Comparison of ENCODE assay signal across 1 cellular context in the genomic region with DNA sequence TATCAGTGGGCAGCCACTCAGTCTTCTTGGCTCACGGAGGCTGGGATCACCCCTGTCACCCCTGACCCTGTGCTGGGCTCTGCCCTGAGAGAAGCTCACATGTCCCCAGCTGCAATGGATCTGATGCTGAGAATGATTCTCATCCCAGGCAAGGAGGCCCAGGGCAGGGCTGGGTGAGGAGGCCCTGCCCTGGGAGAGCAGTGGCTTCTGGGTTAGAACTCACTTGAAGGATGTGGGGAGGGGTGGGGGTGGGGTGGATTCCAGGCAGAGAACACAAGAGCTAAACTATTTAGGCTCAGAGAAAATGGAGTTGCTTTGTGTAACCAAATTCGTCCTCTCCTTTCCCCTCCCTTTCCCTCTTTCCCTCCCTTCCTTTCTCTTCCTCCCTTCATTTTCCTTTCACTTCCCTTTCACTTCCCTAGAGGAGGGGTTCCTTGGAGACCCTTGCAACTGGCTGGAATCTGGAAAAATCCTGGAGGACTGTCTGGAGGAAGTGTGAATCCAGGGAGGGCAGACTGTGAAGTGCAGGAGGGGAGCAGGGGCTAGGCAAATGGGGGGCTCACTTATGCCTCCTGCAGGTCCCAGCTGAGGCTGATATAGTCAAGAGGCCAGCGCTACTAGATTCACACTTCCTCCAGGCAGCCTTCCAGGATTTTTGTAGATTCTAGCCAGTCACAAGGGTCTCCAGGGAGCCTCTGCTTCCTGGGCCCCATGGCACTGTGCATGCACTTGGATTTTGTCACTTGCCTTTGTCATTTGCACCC.
A peak's percentile ranks its signal among the peaks of the same experiment; 100 is the strongest.
TF ChIP-seq lines count a peak whose summit lies in the region.

No MANE protein-coding gene starts in this region.

TF ChIP-seq in K562, 482 proteins besides CTCF, POLR2A, EP300 and RAD21:
- TF ChIP-seq RBM25 (IDR thresholded peaks at IDR 0.05; ENCODE audit: low read depth, low read length, severe bottlenecking) (peak; percentile 77), KLF16 (IDR thresholded peaks at IDR 0.05) (no peak), JUND (IDR thresholded peaks at IDR 0.05; ENCODE audit: borderline replicate concordance, low read depth, low read length) (no peak), JUND (tag; IDR thresholded peaks at IDR 0.05; ENCODE audit: borderline replicate concordance, low read depth, low read length) (no peak), TFAM (CRISPR knock-in tag; conservative IDR thresholded peaks at IDR 0.05) (no peak), SMAD3 (CRISPR knock-in tag; conservative IDR thresholded peaks at IDR 0.05) (no peak), KDM4B (IDR thresholded peaks at IDR 0.05; ENCODE audit: borderline replicate concordance in 2 of 2, low read depth in 1 of 2) (no peak), TGIF2 (CRISPR knock-in tag; IDR thresholded peaks at IDR 0.05) (no peak), GABPB1 (CRISPR knock-in tag; IDR thresholded peaks at IDR 0.05) (no peak), ZFP36 (IDR thresholded peaks at IDR 0.05; ENCODE audit: low read depth, low read length, partially characterized antibody) (peak; percentile 95), GATAD2B (IDR thresholded peaks at IDR 0.05; ENCODE audit: borderline replicate concordance) (no peak), FOXK2 (conservative IDR thresholded peaks at IDR 0.05 in 1 of 2, IDR thresholded peaks at IDR 0.05 in 1 of 2; ENCODE audit: low read depth in 2 of 2) (no peak), HDAC2 (IDR thresholded peaks at IDR 0.05) (no peak), RAD51 (IDR thresholded peaks at IDR 0.05; ENCODE audit: borderline replicate concordance, low read depth) (no peak), RBM17 (IDR thresholded peaks at IDR 0.05; ENCODE audit: borderline replicate concordance, low read depth, low read length) (no peak), TBP (optimal IDR thresholded peaks at IDR 0.05; ENCODE audit: low read depth, low read length) (no peak), PTTG1 (tag; IDR thresholded peaks at IDR 0.05; ENCODE audit: low read depth) (no peak), FOXK1 (CRISPR knock-in tag; IDR thresholded peaks at IDR 0.05; ENCODE audit: borderline replicate concordance) (no peak), ZNF507 (tag; conservative IDR thresholded peaks at IDR 0.05) (no peak), SMARCA5 (IDR thresholded peaks at IDR 0.05) (peak; percentile 19; the same call in 1 of the 2 replicates), PTBP1 (IDR thresholded peaks at IDR 0.05; ENCODE audit: low read depth, low read length) (0 out of 2 replicates have a peak, but pooled peaks have one; percentile 49), SRSF3 (IDR thresholded peaks at IDR 0.05; ENCODE audit: insufficient read depth, low read length) (no peak), PYGO2 (tag; IDR thresholded peaks at IDR 0.05) (no peak), TAL1 (IDR thresholded peaks at IDR 0.05) (no peak), BCOR (IDR thresholded peaks at IDR 0.05) (peak; percentile 53; the same call in 1 of the 2 replicates), ELF1 (tag; IDR thresholded peaks at IDR 0.05) (no peak), HMG20B (CRISPR knock-in tag; IDR thresholded peaks at IDR 0.05) (no peak), CXXC5 (CRISPR knock-in tag; IDR thresholded peaks at IDR 0.05) (no peak), NCOA6 (IDR thresholded peaks at IDR 0.05) (no peak), ZNF311 (CRISPR knock-in tag; IDR thresholded peaks at IDR 0.05) (no peak)
- TF ChIP-seq, protein P1, sequence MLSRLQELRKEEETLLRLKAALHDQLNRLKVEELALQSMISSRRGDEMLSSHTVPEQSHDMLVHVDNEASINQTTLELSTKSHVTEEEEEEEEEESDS (CRISPR knock-in tag; IDR thresholded peaks at IDR 0.05), result no peak
- TF ChIP-seq, protein P2, sequence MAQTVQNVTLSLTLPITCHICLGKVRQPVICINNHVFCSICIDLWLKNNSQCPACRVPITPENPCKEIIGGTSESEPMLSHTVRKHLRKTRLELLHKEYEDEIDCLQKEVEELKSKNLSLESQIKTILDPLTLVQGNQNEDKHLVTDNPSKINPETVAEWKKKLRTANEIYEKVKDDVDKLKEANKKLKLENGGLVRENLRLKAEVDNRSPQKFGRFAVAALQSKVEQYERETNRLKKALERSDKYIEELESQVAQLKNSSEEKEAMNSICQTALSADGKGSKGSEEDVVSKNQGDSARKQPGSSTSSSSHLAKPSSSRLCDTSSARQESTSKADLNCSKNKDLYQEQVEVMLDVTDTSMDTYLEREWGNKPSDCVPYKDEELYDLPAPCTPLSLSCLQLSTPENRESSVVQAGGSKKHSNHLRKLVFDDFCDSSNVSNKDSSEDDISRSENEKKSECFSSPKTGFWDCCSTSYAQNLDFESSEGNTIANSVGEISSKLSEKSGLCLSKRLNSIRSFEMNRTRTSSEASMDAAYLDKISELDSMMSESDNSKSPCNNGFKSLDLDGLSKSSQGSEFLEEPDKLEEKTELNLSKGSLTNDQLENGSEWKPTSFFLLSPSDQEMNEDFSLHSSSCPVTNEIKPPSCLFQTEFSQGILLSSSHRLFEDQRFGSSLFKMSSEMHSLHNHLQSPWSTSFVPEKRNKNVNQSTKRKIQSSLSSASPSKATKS (CRISPR knock-in tag; IDR thresholded peaks at IDR 0.05), result no peak
- TF ChIP-seq, protein P3, sequence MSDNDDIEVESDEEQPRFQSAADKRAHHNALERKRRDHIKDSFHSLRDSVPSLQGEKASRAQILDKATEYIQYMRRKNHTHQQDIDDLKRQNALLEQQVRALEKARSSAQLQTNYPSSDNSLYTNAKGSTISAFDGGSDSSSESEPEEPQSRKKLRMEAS (CRISPR knock-in tag; IDR thresholded peaks at IDR 0.05), result no peak
- TF ChIP-seq, protein P4, sequence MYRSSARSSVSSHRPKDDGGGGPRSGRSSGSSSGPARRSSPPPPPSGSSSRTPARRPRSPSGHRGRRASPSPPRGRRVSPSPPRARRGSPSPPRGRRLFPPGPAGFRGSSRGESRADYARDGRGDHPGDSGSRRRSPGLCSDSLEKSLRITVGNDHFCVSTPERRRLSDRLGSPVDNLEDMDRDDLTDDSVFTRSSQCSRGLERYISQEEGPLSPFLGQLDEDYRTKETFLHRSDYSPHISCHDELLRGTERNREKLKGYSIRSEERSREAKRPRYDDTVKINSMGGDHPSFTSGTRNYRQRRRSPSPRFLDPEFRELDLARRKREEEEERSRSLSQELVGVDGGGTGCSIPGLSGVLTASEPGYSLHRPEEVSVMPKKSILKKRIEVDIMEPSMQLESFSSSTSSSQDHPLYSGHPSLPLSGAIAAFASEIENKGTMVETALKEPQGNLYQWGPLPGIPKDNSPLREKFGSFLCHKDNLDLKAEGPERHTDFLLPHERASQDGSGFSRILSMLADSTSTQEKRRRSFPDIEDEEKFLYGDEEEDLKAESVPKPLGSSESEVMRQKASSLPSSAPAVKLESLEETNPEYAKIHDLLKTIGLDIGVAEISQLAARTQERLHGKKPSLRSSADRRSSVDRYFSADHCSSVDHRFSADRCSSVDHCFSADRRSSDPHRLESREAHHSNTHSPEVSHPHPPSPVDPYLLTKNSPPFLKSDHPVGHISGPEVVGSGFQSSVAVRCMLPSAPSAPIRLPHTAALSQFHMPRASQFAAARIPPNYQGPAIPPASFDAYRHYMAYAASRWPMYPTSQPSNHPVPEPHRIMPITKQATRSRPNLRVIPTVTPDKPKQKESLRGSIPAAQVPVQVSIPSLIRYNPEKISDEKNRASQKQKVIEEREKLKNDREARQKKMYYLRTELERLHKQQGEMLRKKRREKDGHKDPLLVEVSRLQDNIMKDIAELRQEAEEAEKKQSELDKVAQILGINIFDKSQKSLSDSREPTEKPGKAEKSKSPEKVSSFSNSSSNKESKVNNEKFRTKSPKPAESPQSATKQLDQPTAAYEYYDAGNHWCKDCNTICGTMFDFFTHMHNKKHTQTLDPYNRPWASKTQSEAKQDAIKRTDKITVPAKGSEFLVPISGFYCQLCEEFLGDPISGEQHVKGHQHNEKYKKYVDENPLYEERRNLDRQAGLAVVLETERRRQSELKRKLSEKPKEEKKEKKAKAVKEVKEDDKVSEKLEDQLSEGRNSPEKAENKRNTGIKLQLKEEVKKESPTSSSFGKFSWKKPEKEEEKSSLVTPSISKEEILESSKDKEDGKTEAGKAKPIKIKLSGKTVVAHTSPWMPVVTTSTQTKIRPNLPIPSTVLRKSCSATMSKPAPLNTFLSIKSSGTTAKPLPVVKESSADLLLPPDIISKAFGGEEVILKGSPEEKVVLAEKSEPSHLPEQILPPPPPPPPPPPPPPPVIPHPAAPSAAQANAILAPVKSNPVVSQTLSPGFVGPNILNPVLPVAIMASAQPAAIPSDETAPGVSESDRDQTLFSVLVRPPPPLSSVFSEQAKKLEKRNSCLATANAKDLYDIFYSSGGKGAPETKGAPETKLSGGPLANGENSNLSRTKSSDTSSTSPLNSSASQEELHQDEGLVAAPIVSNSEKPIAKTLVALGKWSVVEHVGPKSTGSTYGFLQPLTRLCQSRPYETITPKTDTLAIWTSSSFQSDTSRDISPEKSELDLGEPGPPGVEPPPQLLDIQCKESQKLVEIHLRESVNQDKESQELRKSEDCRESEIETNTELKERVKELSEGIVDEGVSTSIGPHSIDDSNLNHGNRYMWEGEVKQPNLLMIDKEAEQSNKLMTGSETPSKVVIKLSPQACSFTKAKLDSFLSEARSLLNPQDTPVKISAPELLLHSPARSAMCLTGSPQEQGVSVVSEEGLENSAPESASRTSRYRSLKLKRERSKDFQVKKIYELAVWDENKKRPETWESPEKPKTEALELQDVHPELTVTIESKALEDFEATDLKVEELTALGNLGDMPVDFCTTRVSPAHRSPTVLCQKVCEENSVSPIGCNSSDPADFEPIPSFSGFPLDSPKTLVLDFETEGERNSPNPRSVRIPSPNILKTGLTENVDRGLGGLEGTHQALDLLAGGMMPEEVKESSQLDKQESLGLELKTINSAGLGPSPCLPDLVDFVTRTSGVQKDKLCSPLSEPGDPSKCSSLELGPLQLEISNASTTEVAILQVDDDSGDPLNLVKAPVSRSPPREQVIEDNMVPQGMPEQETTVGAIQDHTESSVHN (IDR thresholded peaks at IDR 0.05; ENCODE audit: borderline replicate concordance in 1 of 2, low read depth in 1 of 2), result no peak
- TF ChIP-seq, protein P5, sequence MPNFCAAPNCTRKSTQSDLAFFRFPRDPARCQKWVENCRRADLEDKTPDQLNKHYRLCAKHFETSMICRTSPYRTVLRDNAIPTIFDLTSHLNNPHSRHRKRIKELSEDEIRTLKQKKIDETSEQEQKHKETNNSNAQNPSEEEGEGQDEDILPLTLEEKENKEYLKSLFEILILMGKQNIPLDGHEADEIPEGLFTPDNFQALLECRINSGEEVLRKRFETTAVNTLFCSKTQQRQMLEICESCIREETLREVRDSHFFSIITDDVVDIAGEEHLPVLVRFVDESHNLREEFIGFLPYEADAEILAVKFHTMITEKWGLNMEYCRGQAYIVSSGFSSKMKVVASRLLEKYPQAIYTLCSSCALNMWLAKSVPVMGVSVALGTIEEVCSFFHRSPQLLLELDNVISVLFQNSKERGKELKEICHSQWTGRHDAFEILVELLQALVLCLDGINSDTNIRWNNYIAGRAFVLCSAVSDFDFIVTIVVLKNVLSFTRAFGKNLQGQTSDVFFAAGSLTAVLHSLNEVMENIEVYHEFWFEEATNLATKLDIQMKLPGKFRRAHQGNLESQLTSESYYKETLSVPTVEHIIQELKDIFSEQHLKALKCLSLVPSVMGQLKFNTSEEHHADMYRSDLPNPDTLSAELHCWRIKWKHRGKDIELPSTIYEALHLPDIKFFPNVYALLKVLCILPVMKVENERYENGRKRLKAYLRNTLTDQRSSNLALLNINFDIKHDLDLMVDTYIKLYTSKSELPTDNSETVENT (CRISPR knock-in tag; IDR thresholded peaks at IDR 0.05), result no peak
- TF ChIP-seq, protein P6, sequence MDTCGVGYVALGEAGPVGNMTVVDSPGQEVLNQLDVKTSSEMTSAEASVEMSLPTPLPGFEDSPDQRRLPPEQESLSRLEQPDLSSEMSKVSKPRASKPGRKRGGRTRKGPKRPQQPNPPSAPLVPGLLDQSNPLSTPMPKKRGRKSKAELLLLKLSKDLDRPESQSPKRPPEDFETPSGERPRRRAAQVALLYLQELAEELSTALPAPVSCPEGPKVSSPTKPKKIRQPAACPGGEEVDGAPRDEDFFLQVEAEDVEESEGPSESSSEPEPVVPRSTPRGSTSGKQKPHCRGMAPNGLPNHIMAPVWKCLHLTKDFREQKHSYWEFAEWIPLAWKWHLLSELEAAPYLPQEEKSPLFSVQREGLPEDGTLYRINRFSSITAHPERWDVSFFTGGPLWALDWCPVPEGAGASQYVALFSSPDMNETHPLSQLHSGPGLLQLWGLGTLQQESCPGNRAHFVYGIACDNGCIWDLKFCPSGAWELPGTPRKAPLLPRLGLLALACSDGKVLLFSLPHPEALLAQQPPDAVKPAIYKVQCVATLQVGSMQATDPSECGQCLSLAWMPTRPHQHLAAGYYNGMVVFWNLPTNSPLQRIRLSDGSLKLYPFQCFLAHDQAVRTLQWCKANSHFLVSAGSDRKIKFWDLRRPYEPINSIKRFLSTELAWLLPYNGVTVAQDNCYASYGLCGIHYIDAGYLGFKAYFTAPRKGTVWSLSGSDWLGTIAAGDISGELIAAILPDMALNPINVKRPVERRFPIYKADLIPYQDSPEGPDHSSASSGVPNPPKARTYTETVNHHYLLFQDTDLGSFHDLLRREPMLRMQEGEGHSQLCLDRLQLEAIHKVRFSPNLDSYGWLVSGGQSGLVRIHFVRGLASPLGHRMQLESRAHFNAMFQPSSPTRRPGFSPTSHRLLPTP (IDR thresholded peaks at IDR 0.05; ENCODE audit: borderline replicate concordance, extremely low read depth, insufficient read length), result no peak
- TF ChIP-seq, protein P7, sequence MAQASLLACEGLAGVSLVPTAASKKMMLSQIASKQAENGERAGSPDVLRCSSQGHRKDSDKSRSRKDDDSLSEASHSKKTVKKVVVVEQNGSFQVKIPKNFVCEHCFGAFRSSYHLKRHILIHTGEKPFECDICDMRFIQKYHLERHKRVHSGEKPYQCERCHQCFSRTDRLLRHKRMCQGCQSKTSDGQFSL (CRISPR knock-in tag; IDR thresholded peaks at IDR 0.05), result no peak
- TF ChIP-seq, protein P7 (tag; IDR thresholded peaks at IDR 0.05), result no peak
TF ChIP-seq in K562: peak in this region for 5.
